Comparison of ENCODE assay signal across 8 cellular contexts in genomic region chr1:8396083-8396911, GRCh38.
DNase-seq lines count a peak whose midpoint lies in the region; ATAC-seq and FAIRE-seq lines count a peak whose summit lies in the region.

No MANE protein-coding gene starts in this region.

- ATAC-seq in right cardiac atrium: peak in 1 of 2 donors; percentile 20
- ATAC-seq in GM21619 (IDR thresholded peaks at IDR 0.05; ENCODE audit: unreplicated experiment): no peak
- no peak for ATAC-seq in HG03097 (IDR thresholded peaks at IDR 0.05; ENCODE audit: low FRiP score, unreplicated experiment)

- peaks cover 0 to 18% (median 6%) of the 10 kb centered on the region in 5 donors for H3K36me3 ChIP-seq in subcutaneous abdominal adipose tissue (ENCODE audit: control insufficient read depth in 5 of 5, insufficient read depth in 5 of 5, low read length in 5 of 5)

- FAIRE-seq in HTR-8/SVneo (lab: Jason Lieb, UNC): no peak

- no peaks in the 10 kb centered on the region for H3K27me3 Mint-ChIP-seq in activated naive CD8-positive, alpha-beta T cell treated with anti-CD3 and anti-CD28 coated beads for 36 hours

- peaks cover 1% of the 10 kb centered on the region for H3K9me3 Mint-ChIP-seq in activated naive CD8-positive, alpha-beta T cell treated with anti-CD3 and anti-CD28 coated beads for 36 hours

- peaks cover 46% of the 10 kb centered on the region for H3K36me3 Mint-ChIP-seq in activated naive CD8-positive, alpha-beta T cell treated with anti-CD3 and anti-CD28 coated beads for 36 hours

- H3K4me3 ChIP-seq in right cardiac atrium (ENCODE audit: low read length): no peak overlapping the region
- peak overlapping the region in 1 of 5 donors; percentile 18 for H3K4me3 ChIP-seq in subcutaneous abdominal adipose tissue (ENCODE audit: low read depth in 1 of 5, low read length in 5 of 5)

- 26% methylated on average over 8 of the region's 8 CpGs for WGBS in right cardiac atrium

- intact Hi-C loops in right cardiac atrium (cut with DNase I): no loop called here

- peaks cover 58% of the 10 kb centered on the region for H3K4me1 Mint-ChIP-seq in activated naive CD8-positive, alpha-beta T cell treated with anti-CD3 and anti-CD28 coated beads for 36 hours

- H3K4me1 ChIP-seq in right cardiac atrium (ENCODE audit: control insufficient read depth, insufficient read depth, low read length): peaks cover 28% of the 10 kb centered on the region
- peaks cover 16 to 50% (median 48%) of the 10 kb centered on the region in 5 donors for H3K4me1 ChIP-seq in subcutaneous abdominal adipose tissue (ENCODE audit: control insufficient read depth in 5 of 5, insufficient read depth in 5 of 5, low read length in 5 of 5)

- DNase-seq in HTR-8/SVneo (ENCODE audit: insufficient read length, low spot score) (peak; percentile 44), right cardiac atrium (no peak), NCI-H1930 (lab: John Stamatoyannopoulos, UW) (no peak), DMS 273 treated with DMSO at 0.1 percent for 48 hours (lab: John Stamatoyannopoulos, UW) (no peak)
- no peak for DNase-seq in activated naive CD8-positive, alpha-beta T cell treated with anti-CD3 and anti-CD28 coated beads for 36 hours

- H3K27ac Mint-ChIP-seq in activated naive CD8-positive, alpha-beta T cell treated with anti-CD3 and anti-CD28 coated beads for 36 hours: peak overlapping the region; percentile 89

- H3K4me3 Mint-ChIP-seq in activated naive CD8-positive, alpha-beta T cell treated with anti-CD3 and anti-CD28 coated beads for 36 hours: peak overlapping the region; percentile 9

- no peaks in the 10 kb centered on the region for H3K9me3 ChIP-seq in right cardiac atrium (ENCODE audit: control insufficient read depth, low read length)
- no peaks in the 10 kb centered on the region for H3K9me3 ChIP-seq in subcutaneous abdominal adipose tissue (ENCODE audit: control insufficient read depth in 5 of 5, low read length in 5 of 5)

- no peaks in the 10 kb centered on the region for H3K27me3 ChIP-seq in right cardiac atrium (ENCODE audit: control insufficient read depth, insufficient read depth)
- no peaks in the 10 kb centered on the region for H3K27me3 ChIP-seq in subcutaneous abdominal adipose tissue (ENCODE audit: control insufficient read depth in 5 of 5, insufficient read depth in 4 of 5, low read length in 5 of 5)

- H3K27ac ChIP-seq in right cardiac atrium (ENCODE audit: low read length) (peak overlapping the region; percentile 73), subcutaneous abdominal adipose tissue (ENCODE audit: low read depth, low read length) (peak overlapping the region; percentile 91)

- H3K9ac ChIP-seq in subcutaneous abdominal adipose tissue (ENCODE audit: low read length in 5 of 5): peak overlapping the region in 3 of 5 donors; percentile 2 to 41 (median 16)
